9 cellular contexts compared by ENCODE assay signal in genomic region chr6:50128420-50129005, GRCh38.
DNase-seq lines count a peak whose midpoint lies in the region; ATAC-seq and TF ChIP-seq lines count a peak whose summit lies in the region.
"Had no signal": no experiment of that assay in that cellular context is flagged by ENCODE, and none has a peak within 500 bp of the region (broad histone marks: within the 10 kb centered on the region; RNA-seq: fewer than 3 reads in every experiment).

No MANE protein-coding gene starts in this region.

- H3K9me3 Mint-ChIP-seq in brain, result no peaks in the 10 kb centered on the region

- no peak overlapping the region for H3K4me3 Mint-ChIP-seq in brain

- in situ Hi-C loops in gastrocnemius medialis (cut with MboI; ENCODE audit: low sequenced_read_pairs in 4 of 4), result loop anchor here in 2 of 4 donors (10.0 to 25.0 kb wide), 2 partner anchors 476 to 484 kb away; no protein-coding TSS in a partner anchor

- H3K27me3 ChIP-seq in gastrocnemius medialis, result no peaks in the 10 kb centered on the region

- DNase-seq in EL, result peak; percentile 8
- peak; percentile 17 for DNase-seq in M059J (ENCODE audit: low read depth)
- DNase-seq in middle frontal gyrus (ENCODE audit: extremely low spot score, low spot score), result peak; percentile 14
- DNase-seq in gastrocnemius medialis, result no peak
- DNase-seq: cerebellar nuclear complex had no signal

- no peaks in the 10 kb centered on the region for H3K4me1 Mint-ChIP-seq in brain

- no peak overlapping the region for H3K27ac Mint-ChIP-seq in brain

- H3K4me1 ChIP-seq in gastrocnemius medialis, result no peaks in the 10 kb centered on the region

- no peaks in the 10 kb centered on the region for H3K36me3 Mint-ChIP-seq in brain

- no peak for TF ChIP-seq POLR2A in gastrocnemius medialis (IDR thresholded peaks at IDR 0.05)

- H3K9me3 ChIP-seq in gastrocnemius medialis, result no peaks in the 10 kb centered on the region

- ATAC-seq in GM19395 (IDR thresholded peaks at IDR 0.05; ENCODE audit: unreplicated experiment), result no peak
- no peak for ATAC-seq in gastrocnemius medialis
- no peak for ATAC-seq in GM18870 (IDR thresholded peaks at IDR 0.05; ENCODE audit: unreplicated experiment)
- ATAC-seq in GM18858 (IDR thresholded peaks at IDR 0.05; ENCODE audit: unreplicated experiment), result no peak

- H3K4me3 ChIP-seq in gastrocnemius medialis, result no peak overlapping the region

- intact Hi-C loops in gastrocnemius medialis (cut with DNase I; ENCODE audit: low total_unique reads), result no loop called here

- peak; percentile 82 to 85 for TF ChIP-seq CTCF in brain (conservative IDR thresholded peaks at IDR 0.05)
- TF ChIP-seq CTCF in gastrocnemius medialis (IDR thresholded peaks at IDR 0.05 in 4 of 5, conservative IDR thresholded peaks at IDR 0.05 in 1 of 5), result peak in 2 of 5 experiments; percentile 37 to 57

- H3K27me3 Mint-ChIP-seq in brain, result peaks cover 7% of the 10 kb centered on the region

- no peak overlapping the region for H3K27ac ChIP-seq in gastrocnemius medialis

- H3K36me3 ChIP-seq in gastrocnemius medialis, result no peaks in the 10 kb centered on the region

Comparison
In these comparisons a context has a peak if more than half of its experiments do, and no peak if none do; other contexts are left out.
1. DNase-seq: peak in EL (single experiment), M059J (single experiment) and middle frontal gyrus (single experiment); none in gastrocnemius medialis (0 of 2).